Comparison of ENCODE assay signal across 2 cellular contexts in genomic region chr14:92486881-92487280, GRCh38.
TF ChIP-seq lines count a peak whose summit lies in the region.

No MANE protein-coding gene starts in this region.

TF ChIP-seq in SK-N-SH treated with all-trans-retinoic acid at 6 μM for 48 hours, 23 proteins besides CTCF, POLR2A, EP300 and RAD21 (continued from another document):
- no peak for TF ChIP-seq TSHZ2 (CRISPR knock-in tag; IDR thresholded peaks at IDR 0.05)
- TF ChIP-seq CSDC2 (CRISPR knock-in tag; IDR thresholded peaks at IDR 0.05) = no peak
- no peak for TF ChIP-seq SNAI2 (CRISPR knock-in tag; IDR thresholded peaks at IDR 0.05)
- TF ChIP-seq CSRNP3 (CRISPR knock-in tag; IDR thresholded peaks at IDR 0.05) = no peak
- TF ChIP-seq ZFP30 (CRISPR knock-in tag; IDR thresholded peaks at IDR 0.05) = no peak
- TF ChIP-seq ZNF565 (CRISPR knock-in tag; conservative IDR thresholded peaks at IDR 0.05; ENCODE audit: low read depth) = no peak
- no peak for TF ChIP-seq ZC3H10 (CRISPR knock-in tag; IDR thresholded peaks at IDR 0.05)
- TF ChIP-seq PATZ1 (CRISPR knock-in tag; IDR thresholded peaks at IDR 0.05; ENCODE audit: borderline replicate concordance) = no peak
- no peak for TF ChIP-seq ZNF8 (CRISPR knock-in tag; IDR thresholded peaks at IDR 0.05)
- no peak for TF ChIP-seq POU6F1 (CRISPR knock-in tag; IDR thresholded peaks at IDR 0.05; ENCODE audit: borderline replicate concordance, low read depth)
- TF ChIP-seq ISL1 (CRISPR knock-in tag; IDR thresholded peaks at IDR 0.05) = no peak
- no peak for TF ChIP-seq TCF4 (CRISPR knock-in tag; IDR thresholded peaks at IDR 0.05; ENCODE audit: borderline replicate concordance)
- TF ChIP-seq ZFP3 (CRISPR knock-in tag; IDR thresholded peaks at IDR 0.05) = no peak
- TF ChIP-seq ZNF70 (CRISPR knock-in tag; IDR thresholded peaks at IDR 0.05) = no peak
- TF ChIP-seq RARB (CRISPR knock-in tag; IDR thresholded peaks at IDR 0.05) = no peak
- TF ChIP-seq ESRRG (CRISPR knock-in tag; IDR thresholded peaks at IDR 0.05) = no peak
- TF ChIP-seq BACH2 (CRISPR knock-in tag; IDR thresholded peaks at IDR 0.05; ENCODE audit: borderline replicate concordance) = no peak
- TF ChIP-seq OSR1 (CRISPR knock-in tag; IDR thresholded peaks at IDR 0.05) = no peak

TF ChIP-seq in SK-N-SH, 30 proteins besides CTCF, POLR2A, EP300 and RAD21 (continued from another document):
- TF ChIP-seq IRF3 (IDR thresholded peaks at IDR 0.05; ENCODE audit: low read depth, low read length) (no peak), TAF1 (IDR thresholded peaks at IDR 0.05; ENCODE audit: borderline replicate concordance, low read depth, low read length) (no peak), NFIC (IDR thresholded peaks at IDR 0.05; ENCODE audit: borderline replicate concordance) (no peak), SIN3A (IDR thresholded peaks at IDR 0.05; ENCODE audit: borderline replicate concordance, low read depth, low read length) (no peak), RCOR1 (IDR thresholded peaks at IDR 0.05; ENCODE audit: low read length) (no peak)
